Comparison of ENCODE assay signal across 7 cellular contexts in the genomic region with DNA sequence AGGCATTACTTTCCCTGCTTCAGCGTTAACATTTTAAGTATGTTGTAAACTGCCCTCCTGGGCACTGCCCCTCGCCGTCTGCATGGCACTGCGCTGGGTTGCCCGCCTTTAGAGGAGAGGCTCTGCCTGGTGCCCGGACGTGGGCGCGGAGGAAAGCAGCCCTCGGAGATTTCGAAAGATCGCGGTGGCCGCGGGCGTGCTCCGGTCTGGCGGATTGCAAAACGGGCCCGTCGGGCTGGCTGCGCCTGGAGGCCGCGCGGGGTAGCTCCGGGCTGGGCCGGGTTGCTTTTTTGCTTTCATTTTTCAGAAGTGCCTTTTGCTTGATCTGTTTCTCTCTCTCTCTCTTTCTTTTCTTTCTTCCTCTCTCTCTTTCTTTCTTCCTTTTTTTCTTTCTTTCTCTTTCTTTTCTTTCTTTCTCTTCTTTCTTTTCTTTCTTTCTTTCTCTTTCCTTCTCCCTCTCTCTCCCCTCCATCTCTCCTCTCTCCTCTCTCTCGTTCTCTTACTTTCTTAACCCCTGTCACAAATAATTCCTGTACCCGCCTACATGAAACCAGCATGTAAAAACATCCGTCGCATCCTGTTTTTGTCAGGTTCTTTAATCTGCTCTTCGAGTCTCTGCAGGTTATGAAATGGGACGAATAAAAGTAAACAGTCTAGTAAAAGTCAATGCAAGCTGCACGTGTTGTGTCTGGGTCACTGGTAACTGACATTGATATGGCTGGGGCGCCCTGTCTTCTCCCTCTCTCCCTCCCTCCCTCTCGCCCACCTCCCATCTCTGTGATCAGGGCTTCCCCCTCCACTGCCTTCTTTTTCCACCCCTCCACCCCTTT.
DNase-seq lines count a peak whose midpoint lies in the region; ATAC-seq and TF ChIP-seq lines count a peak whose summit lies in the region.

No MANE protein-coding gene starts in this region.

- no peaks in the 10 kb centered on the region for H4K20me1 ChIP-seq in MM.1S (ENCODE audit: insufficient read depth, low read length)

- H3K79me2 ChIP-seq in MM.1S (ENCODE audit: low read length), result no peaks in the 10 kb centered on the region

- DNase-seq in GM13977 (ENCODE audit: low spot score) (peak; percentile 78), HCEC 1CT (peak; percentile 79), MM.1S (peak; percentile 76), memory B cell (ENCODE audit: low spot score in 2 of 2) (peak in 1 of 2 donors; percentile 41)
- DNase-seq in activated CD4-positive, alpha-beta T cell treated with anti-CD3 and anti-CD28 coated beads for 4 hours, result peak; percentile 38 to 45
- peak; percentile 7 for DNase-seq in effector CD8-positive, alpha-beta T cell (lab: John Stamatoyannopoulos, UW)
- peak; percentile 48 to 53 for DNase-seq in stimulated activated CD8-positive, alpha-beta memory T cell treated with anti-CD3 and anti-CD28 coated beads, Interleukin-2, amount 100 ng/mL, for 48 hours (ENCODE audit: low read depth in 2 of 2)

- peak; percentile 69 for ATAC-seq in memory B cell (ENCODE audit: low read depth)

- no peaks in the 10 kb centered on the region for H3K9me3 Mint-ChIP-seq in memory B cell

- peaks cover 26% of the 10 kb centered on the region for H3K4me1 Mint-ChIP-seq in memory B cell

- peaks cover 20% of the 10 kb centered on the region for H3K27me3 Mint-ChIP-seq in memory B cell

- H3K27me3 ChIP-seq in MM.1S (replicated peaks; ENCODE audit: insufficient read depth, low read length), result 0 out of 2 replicates have a peak, but pooled peaks cover 4% of the 10 kb centered on the region

- no peaks in the 10 kb centered on the region for H3K9me2 ChIP-seq in MM.1S (replicated peaks; ENCODE audit: insufficient read depth, low read length)

- H2AFZ ChIP-seq in MM.1S (ENCODE audit: low read length), result peak overlapping the region; percentile 90

- peak overlapping the region; percentile 39 for H3K27ac Mint-ChIP-seq in memory B cell

- no peaks in the 10 kb centered on the region for H3K36me3 ChIP-seq in MM.1S (replicated peaks; ENCODE audit: insufficient read depth, low read length)

- TF ChIP-seq CTCF in GM13977 (IDR thresholded peaks at IDR 0.05; ENCODE audit: extremely low read depth, insufficient read depth, missing control alignments), result no peak
- TF ChIP-seq CTCF in MM.1S (IDR thresholded peaks at IDR 0.05; ENCODE audit: low read length), result peak; percentile 12; the same call in 1 of the 2 replicates

- H3K9me3 ChIP-seq in MM.1S (replicated peaks; ENCODE audit: insufficient read depth, low read length), result no peaks in the 10 kb centered on the region

- in situ Hi-C loops in GM13977 (cut with MboI; ENCODE audit: low pct_unique_long_range_greater_than_20kb, low sequenced_read_pairs, unreplicated experiment), result no loop called here

- H3K36me3 Mint-ChIP-seq in memory B cell, result peaks cover 4% of the 10 kb centered on the region

- H3K27ac ChIP-seq in MM.1S (ENCODE audit: low read length), result no peak overlapping the region

- H3K4me2 ChIP-seq in MM.1S (ENCODE audit: low read depth, low read length), result peak overlapping the region; percentile 83

- H3F3A ChIP-seq in MM.1S (ENCODE audit: insufficient read depth, low read length), result peaks cover 10% of the 10 kb centered on the region; the same call in 1 of the 2 replicates

- H3K4me1 ChIP-seq in MM.1S (ENCODE audit: low read length), result 0 out of 2 replicates have a peak, but pooled peaks cover 5% of the 10 kb centered on the region

- peak overlapping the region; percentile 17; the same call in 1 of the 2 replicates for H3K9ac ChIP-seq in MM.1S (ENCODE audit: low read length)

- H3K4me3 Mint-ChIP-seq in memory B cell, result peak overlapping the region; percentile 92

- peak overlapping the region; percentile 65 for H3K4me3 ChIP-seq in MM.1S (ENCODE audit: low read length)
